ENCODE assay signal across 3 cellular contexts in the genomic region with DNA sequence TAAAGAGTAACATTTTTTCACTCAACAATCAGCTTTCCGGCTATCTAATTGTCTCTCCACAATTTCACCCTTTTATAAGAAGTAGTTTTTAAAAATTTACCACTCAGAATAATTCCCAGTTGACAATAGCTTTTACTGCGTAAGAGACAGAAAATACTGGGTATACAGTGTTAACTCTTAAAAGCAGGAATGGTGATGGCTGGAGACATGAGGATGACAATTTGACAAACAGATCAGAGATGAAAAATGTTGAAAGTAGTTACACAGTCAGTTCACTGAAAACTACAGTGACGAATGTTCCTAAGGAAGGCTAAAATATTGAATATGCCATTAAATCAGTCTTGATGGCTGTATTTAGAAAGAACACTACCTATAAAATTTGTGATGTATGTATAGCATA.
TF ChIP-seq lines count a peak whose summit lies in the region.

No MANE protein-coding gene starts in this region.

TF ChIP-seq in HCT116, 20 proteins besides CTCF, POLR2A, EP300 and RAD21:
- TF ChIP-seq SIN3A (IDR thresholded peaks at IDR 0.05; ENCODE audit: low read depth) (no peak), EGR1 (IDR thresholded peaks at IDR 0.05; ENCODE audit: low read depth) (no peak), CEBPB (IDR thresholded peaks at IDR 0.05; ENCODE audit: low read depth) (no peak), ZNF274 (IDR thresholded peaks at IDR 0.05; ENCODE audit: low read depth, low read length) (no peak), EZH2phosphoT487 (IDR thresholded peaks at IDR 0.05; ENCODE audit: borderline replicate concordance) (no peak), SP1 (IDR thresholded peaks at IDR 0.05; ENCODE audit: low read depth) (no peak), POLR2AphosphoS5 (IDR thresholded peaks at IDR 0.05; ENCODE audit: low read depth, low read length) (no peak), ZFX (IDR thresholded peaks at IDR 0.05) (no peak), EZH2 (IDR thresholded peaks at IDR 0.05) (no peak), YY1 (IDR thresholded peaks at IDR 0.05; ENCODE audit: extremely low read depth, insufficient replicate concordance, low read depth, low read length) (no peak)
- TF ChIP-seq, protein P1, sequence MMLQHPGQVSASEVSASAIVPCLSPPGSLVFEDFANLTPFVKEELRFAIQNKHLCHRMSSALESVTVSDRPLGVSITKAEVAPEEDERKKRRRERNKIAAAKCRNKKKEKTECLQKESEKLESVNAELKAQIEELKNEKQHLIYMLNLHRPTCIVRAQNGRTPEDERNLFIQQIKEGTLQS (IDR thresholded peaks at IDR 0.05) = no peak
- TF ChIP-seq, protein P2, sequence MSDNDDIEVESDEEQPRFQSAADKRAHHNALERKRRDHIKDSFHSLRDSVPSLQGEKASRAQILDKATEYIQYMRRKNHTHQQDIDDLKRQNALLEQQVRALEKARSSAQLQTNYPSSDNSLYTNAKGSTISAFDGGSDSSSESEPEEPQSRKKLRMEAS (IDR thresholded peaks at IDR 0.05) = no peak
- TF ChIP-seq, protein P3, sequence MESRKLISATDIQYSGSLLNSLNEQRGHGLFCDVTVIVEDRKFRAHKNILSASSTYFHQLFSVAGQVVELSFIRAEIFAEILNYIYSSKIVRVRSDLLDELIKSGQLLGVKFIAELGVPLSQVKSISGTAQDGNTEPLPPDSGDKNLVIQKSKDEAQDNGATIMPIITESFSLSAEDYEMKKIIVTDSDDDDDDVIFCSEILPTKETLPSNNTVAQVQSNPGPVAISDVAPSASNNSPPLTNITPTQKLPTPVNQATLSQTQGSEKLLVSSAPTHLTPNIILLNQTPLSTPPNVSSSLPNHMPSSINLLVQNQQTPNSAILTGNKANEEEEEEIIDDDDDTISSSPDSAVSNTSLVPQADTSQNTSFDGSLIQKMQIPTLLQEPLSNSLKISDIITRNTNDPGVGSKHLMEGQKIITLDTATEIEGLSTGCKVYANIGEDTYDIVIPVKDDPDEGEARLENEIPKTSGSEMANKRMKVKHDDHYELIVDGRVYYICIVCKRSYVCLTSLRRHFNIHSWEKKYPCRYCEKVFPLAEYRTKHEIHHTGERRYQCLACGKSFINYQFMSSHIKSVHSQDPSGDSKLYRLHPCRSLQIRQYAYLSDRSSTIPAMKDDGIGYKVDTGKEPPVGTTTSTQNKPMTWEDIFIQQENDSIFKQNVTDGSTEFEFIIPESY (IDR thresholded peaks at IDR 0.05; ENCODE audit: extremely low read depth, insufficient replicate concordance, low read length) = no peak
TF ChIP-seq in HCT116: peak in this region for 0.

TF ChIP-seq in endothelial cell of umbilical vein, 7 proteins besides CTCF, POLR2A, EP300 and RAD21:
- TF ChIP-seq JUN (IDR thresholded peaks at IDR 0.05; ENCODE audit: borderline replicate concordance, insufficient read depth, insufficient read length, low read depth) (no peak), EZH2 (IDR thresholded peaks at IDR 0.05; ENCODE audit: borderline replicate concordance, low read depth, low read length, severe bottlenecking) (no peak), POLR2AphosphoS5 (IDR thresholded peaks at IDR 0.05; ENCODE audit: insufficient read depth, low read depth, low read length) (no peak), GATA2 (IDR thresholded peaks at IDR 0.05; ENCODE audit: insufficient read depth, insufficient read length, low read depth, low read length) (no peak), MYC (IDR thresholded peaks at IDR 0.05; ENCODE audit: low read depth, low read length) (no peak), FOS (IDR thresholded peaks at IDR 0.05; ENCODE audit: borderline replicate concordance, insufficient read depth, low read length) (no peak)
- TF ChIP-seq, protein P2 (IDR thresholded peaks at IDR 0.05; ENCODE audit: insufficient read depth, insufficient read length) = no peak

TF ChIP-seq in neural cell, 6 proteins besides CTCF, POLR2A, EP300 and RAD21:
- TF ChIP-seq POLR2AphosphoS5 (IDR thresholded peaks at IDR 0.05) (peak; percentile 88), MXI1 (conservative IDR thresholded peaks at IDR 0.05; ENCODE audit: poor library complexity, severe bottlenecking) (no peak)
- TF ChIP-seq, protein P4, sequence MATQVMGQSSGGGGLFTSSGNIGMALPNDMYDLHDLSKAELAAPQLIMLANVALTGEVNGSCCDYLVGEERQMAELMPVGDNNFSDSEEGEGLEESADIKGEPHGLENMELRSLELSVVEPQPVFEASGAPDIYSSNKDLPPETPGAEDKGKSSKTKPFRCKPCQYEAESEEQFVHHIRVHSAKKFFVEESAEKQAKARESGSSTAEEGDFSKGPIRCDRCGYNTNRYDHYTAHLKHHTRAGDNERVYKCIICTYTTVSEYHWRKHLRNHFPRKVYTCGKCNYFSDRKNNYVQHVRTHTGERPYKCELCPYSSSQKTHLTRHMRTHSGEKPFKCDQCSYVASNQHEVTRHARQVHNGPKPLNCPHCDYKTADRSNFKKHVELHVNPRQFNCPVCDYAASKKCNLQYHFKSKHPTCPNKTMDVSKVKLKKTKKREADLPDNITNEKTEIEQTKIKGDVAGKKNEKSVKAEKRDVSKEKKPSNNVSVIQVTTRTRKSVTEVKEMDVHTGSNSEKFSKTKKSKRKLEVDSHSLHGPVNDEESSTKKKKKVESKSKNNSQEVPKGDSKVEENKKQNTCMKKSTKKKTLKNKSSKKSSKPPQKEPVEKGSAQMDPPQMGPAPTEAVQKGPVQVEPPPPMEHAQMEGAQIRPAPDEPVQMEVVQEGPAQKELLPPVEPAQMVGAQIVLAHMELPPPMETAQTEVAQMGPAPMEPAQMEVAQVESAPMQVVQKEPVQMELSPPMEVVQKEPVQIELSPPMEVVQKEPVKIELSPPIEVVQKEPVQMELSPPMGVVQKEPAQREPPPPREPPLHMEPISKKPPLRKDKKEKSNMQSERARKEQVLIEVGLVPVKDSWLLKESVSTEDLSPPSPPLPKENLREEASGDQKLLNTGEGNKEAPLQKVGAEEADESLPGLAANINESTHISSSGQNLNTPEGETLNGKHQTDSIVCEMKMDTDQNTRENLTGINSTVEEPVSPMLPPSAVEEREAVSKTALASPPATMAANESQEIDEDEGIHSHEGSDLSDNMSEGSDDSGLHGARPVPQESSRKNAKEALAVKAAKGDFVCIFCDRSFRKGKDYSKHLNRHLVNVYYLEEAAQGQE (IDR thresholded peaks at IDR 0.05; ENCODE audit: borderline replicate concordance) = peak; percentile 65
TF ChIP-seq in neural cell: peak in this region for 2.
